Comparison of ENCODE assay signal across 15 cellular contexts in genomic region chr4:26331380-26331945, GRCh38. TPM values are rescaled to one million over a fixed set of nuclear protein-coding genes. Genes with fewer than 3 reads are reported as not detected.
DNase-seq lines count a peak whose midpoint lies in the region; ATAC-seq, FAIRE-seq and TF ChIP-seq lines count a peak whose summit lies in the region.
"Had no signal": no experiment of that assay in that cellular context is flagged by ENCODE, and none has a peak within 500 bp of the region (broad histone marks: within the 10 kb centered on the region; RNA-seq: fewer than 3 reads in every experiment).

No MANE protein-coding gene starts in this region.

- H2AK9ac ChIP-seq in IMR-90 (replicated peaks; ENCODE audit: low read depth, low read length, poor library complexity): no peak overlapping the region

- no peaks in the 10 kb centered on the region; the same call in 1 of the 2 replicates for H3K36me3 ChIP-seq in IMR-90 (ENCODE audit: control insufficient read depth, insufficient read depth, low read length)
- no peaks in the 10 kb centered on the region for H3K36me3 ChIP-seq in neural cell (ENCODE audit: insufficient read depth, low read length)
- H3K36me3 ChIP-seq in HAP-1 (replicated peaks): no peaks in the 10 kb centered on the region; the same call in 1 of the 2 replicates

- H4K91ac ChIP-seq in IMR-90 (ENCODE audit: insufficient read depth, low read depth, low read length): no peak overlapping the region

- H3K23ac ChIP-seq in IMR-90 (ENCODE audit: low read depth, low read length): no peak overlapping the region

- BruUV-seq in IMR-90 (replicated peaks; lab: Mats Ljungman, UMichigan): no TSS peak

- no CpG with 5 or more reads among the region's 7 CpGs for WGBS in IMR-90 (ENCODE audit: extremely low coverage in 2 of 2, insufficient read length in 1 of 2), 2 experiments

- no peak overlapping the region for H3K56ac ChIP-seq in IMR-90 (ENCODE audit: extremely low read depth, insufficient read depth, low read length)

- TF ChIP-seq EP300 in neural cell (conservative IDR thresholded peaks at IDR 0.05; ENCODE audit: poor library complexity, severe bottlenecking): no peak

- no peak overlapping the region for H2BK20ac ChIP-seq in IMR-90 (ENCODE audit: low read depth, low read length)

- peak overlapping the region; percentile 36; the same call in 1 of the 2 replicates for H2AK5ac ChIP-seq in IMR-90 (ENCODE audit: low read depth, low read length)

- POLR2A ChIA-PET in IMR-90 (lab: Charles Lee; ENCODE audit: unreplicated experiment): no interaction called here

- H3K9me3 ChIP-seq in IMR-90 (ENCODE audit: control insufficient read depth, insufficient read depth, low read length) (no peaks in the 10 kb centered on the region), neural cell (ENCODE audit: low read length) (no peaks in the 10 kb centered on the region), HAP-1 (no peaks in the 10 kb centered on the region)

- H2AFZ ChIP-seq in IMR-90 (replicated peaks; ENCODE audit: low read length, poor library complexity) (no peak overlapping the region), neural cell (ENCODE audit: low read depth, low read length) (no peak overlapping the region)

- no peak overlapping the region for H4K5ac ChIP-seq in IMR-90 (ENCODE audit: low read depth, low read length)

- peaks cover 12% of the 10 kb centered on the region for H3K9me1 ChIP-seq in IMR-90 (ENCODE audit: insufficient read depth, low read length)

- no peak overlapping the region for H4K8ac ChIP-seq in IMR-90 (ENCODE audit: low read depth in 2 of 2, low read length in 2 of 2)

- FAIRE-seq in frontal cortex (lab: Jason Lieb, UNC): no peak
- FAIRE-seq: bronchial epithelial cell, endometrium had no signal

- no peak overlapping the region for H2BK5ac ChIP-seq in IMR-90 (ENCODE audit: low read depth, low read length, poor library complexity, severe bottlenecking)

- H3K27me3 ChIP-seq in IMR-90 (ENCODE audit: control insufficient read depth, insufficient read depth, low read length): no peaks in the 10 kb centered on the region
- no peaks in the 10 kb centered on the region for H3K27me3 ChIP-seq in neural cell (ENCODE audit: insufficient read depth, low read depth, low read length)
- no peaks in the 10 kb centered on the region for H3K27me3 ChIP-seq in HAP-1 (ENCODE audit: low read depth)

- no peak for TF ChIP-seq CTCF in IMR-90 (conservative IDR thresholded peaks at IDR 0.05; ENCODE audit: low read depth, low read length)
- TF ChIP-seq CTCF in neural cell (IDR thresholded peaks at IDR 0.05; ENCODE audit: poor library complexity, severe bottlenecking): no peak

- no peaks in the 10 kb centered on the region for H3K9me2 ChIP-seq in neural cell (ENCODE audit: insufficient read depth, low read length)

- H3K27ac ChIP-seq in IMR-90 (ENCODE audit: insufficient read depth, low read length) (no peak overlapping the region), caudate nucleus (ENCODE audit: low read depth, low read length) (peak overlapping the region; percentile 58), neural cell (ENCODE audit: low read length) (no peak overlapping the region)

- H3K18ac ChIP-seq in IMR-90 (ENCODE audit: low read depth, low read length): no peak overlapping the region

- H3K14ac ChIP-seq in IMR-90 (replicated peaks; ENCODE audit: low read depth, low read length): no peak overlapping the region

- no peak overlapping the region for H3K4me3 ChIP-seq in IMR-90 (ENCODE audit: insufficient read depth, low read depth, low read length)
- peak overlapping the region; percentile 13 for H3K4me3 ChIP-seq in neural cell (ENCODE audit: low read length)
- no peak overlapping the region for H3K4me3 ChIP-seq in HAP-1

- H2BK120ac ChIP-seq in IMR-90 (ENCODE audit: low read depth, low read length): no peak overlapping the region

- no peak for TF ChIP-seq POLR2A in IMR-90 (IDR thresholded peaks at IDR 0.05; ENCODE audit: low read depth, low read length)

- peaks cover 11% of the 10 kb centered on the region for H3K4me1 ChIP-seq in IMR-90 (ENCODE audit: control insufficient read depth, insufficient read depth, low read length)
- H3K4me1 ChIP-seq in HAP-1: peaks cover 5% of the 10 kb centered on the region; the same call in 1 of the 2 replicates

- no peak overlapping the region for H3K4me2 ChIP-seq in IMR-90 (ENCODE audit: low read depth, low read length)
- no peak overlapping the region for H3K4me2 ChIP-seq in neural cell (ENCODE audit: low read length)

- dilution Hi-C loops in IMR-90 (cut with HindIII; ENCODE audit: low sequenced_read_pairs, unreplicated experiment): no loop called here

- DNase-seq in DMS53 treated with DMSO at 0.1 percent for 48 hours (lab: John Stamatoyannopoulos, UW; ENCODE audit: unreplicated experiment) (peak; percentile 68), IMR-90 (no peak), caudate nucleus (lab: John Stamatoyannopoulos, UW) (no peak), HAP-1 (ENCODE audit: low spot score in 2 of 2) (no peak), frontal cortex (ENCODE audit: low spot score in 2 of 2) (no peak), NCI-H1105 (lab: John Stamatoyannopoulos, UW) (no peak)
- DNase-seq: activated naive CD4-positive, alpha-beta T cell treated with Interleukin-2 at 50 U/mL for 16 hours; CD4-positive, CD25-positive, alpha-beta regulatory T cell; GDM1; SIG-M5; stimulated activated CD4-positive, alpha-beta T cell treated with anti-CD3 and anti-CD28 coated beads, Interleukin-4, amount 100 ng/mL, for 1 hour had no signal

- H3K4ac ChIP-seq in IMR-90 (ENCODE audit: low read depth, low read length): no peak overlapping the region

- peaks cover 92% of the 10 kb centered on the region for H4K20me1 ChIP-seq in IMR-90 (ENCODE audit: insufficient read depth, low read length)
- peaks cover 5% of the 10 kb centered on the region for H4K20me1 ChIP-seq in neural cell (ENCODE audit: insufficient read depth)

- CTCF ChIA-PET in IMR-90 (lab: Yijun Ruan, JAX): interaction anchor here (0.6 to 2.1 kb wide), 3 partner anchors 10 to 325 kb away, joined by 3 to 9 read pairs (median 6); no protein-coding TSS in a partner anchor

- ATAC-seq in IMR-90 (ENCODE audit: low read depth): no peak
- no peak for ATAC-seq in GM19351 (IDR thresholded peaks at IDR 0.05; ENCODE audit: unreplicated experiment)

- H3K79me1 ChIP-seq in IMR-90 (ENCODE audit: low read depth in 1 of 2, low read length in 2 of 2): peaks cover 15 to 85% of the 10 kb centered on the region in 2 experiments

- intact Hi-C loops in IMR-90 (cut with micrococcal nuclease): loop anchor here (2.0 kb wide), 1 partner anchor 389 kb away; no protein-coding TSS in a partner anchor

- in situ Hi-C loops in IMR-90 (cut with MboI; ENCODE audit: low sequenced_read_pairs): loop anchor here (25.0 kb wide), 2 partner anchors 531 to 681 kb away; partner anchors contain the start of gene STIM2
- in situ Hi-C loops in HAP-1 (cut with MboI; ENCODE audit: low sequenced_read_pairs): loop anchor here (10.0 kb wide), 1 partner anchor 73 kb away; no protein-coding TSS in a partner anchor

- no peaks in the 10 kb centered on the region for H3F3A ChIP-seq in neural cell (ENCODE audit: insufficient read depth, low read length, poor library complexity, severe bottlenecking)

- TF ChIP-seq RAD21 in IMR-90 (IDR thresholded peaks at IDR 0.05; ENCODE audit: low read length) (no peak), neural cell (conservative IDR thresholded peaks at IDR 0.05) (no peak)

- peaks cover 97% of the 10 kb centered on the region for H3K79me2 ChIP-seq in neural cell (replicated peaks; ENCODE audit: insufficient read depth, low read length)

- no peak overlapping the region for H2BK15ac ChIP-seq in IMR-90 (ENCODE audit: low read depth, low read length)

- H3K9ac ChIP-seq in IMR-90 (ENCODE audit: low read depth, low read length) (no peak overlapping the region), neural cell (ENCODE audit: low read length) (no peak overlapping the region)

TF ChIP-seq in IMR-90, 13 proteins besides CTCF, POLR2A, EP300 and RAD21:
- TF ChIP-seq NFE2L2 (IDR thresholded peaks at IDR 0.05; ENCODE audit: low read depth, low read length): no peak
- no peak for TF ChIP-seq CEBPB (IDR thresholded peaks at IDR 0.05; ENCODE audit: low read depth, low read length)
- no peak for TF ChIP-seq SMC3 (IDR thresholded peaks at IDR 0.05; ENCODE audit: low read depth, low read length)
- no peak for TF ChIP-seq CHD1 (IDR thresholded peaks at IDR 0.05; ENCODE audit: low read depth, low read length)
- no peak for TF ChIP-seq FOS (IDR thresholded peaks at IDR 0.05; ENCODE audit: low read depth, low read length)

TF ChIP-seq in neural cell, 6 proteins besides CTCF, POLR2A, EP300 and RAD21 (continues in another document):
- TF ChIP-seq POLR2AphosphoS5 (IDR thresholded peaks at IDR 0.05) (no peak), SMC3 (conservative IDR thresholded peaks at IDR 0.05; ENCODE audit: poor library complexity) (no peak), TAF1 (IDR thresholded peaks at IDR 0.05; ENCODE audit: low read depth) (no peak), EZH2 (IDR thresholded peaks at IDR 0.05; ENCODE audit: borderline replicate concordance, insufficient read depth, low read length, poor library complexity, severe bottlenecking) (no peak)

RNA-seq across cellular contexts. Expression of gene RBPJ, which starts 10.6 kb away (rescaled TPM):
- total RNA-seq in IMR-90 (2012; rRNA removed): 148 and 172 TPM in 2 replicates
- 49.3 and 50.3 TPM in 2 replicates for polyA plus RNA-seq in IMR-90 (2012; rRNA removed)
- polyA plus RNA-seq in IMR-90 (2012; cell fraction: cytosol; rRNA removed): 12.3 and 12.6 TPM in 2 replicates
- polyA plus RNA-seq in IMR-90 (2012; cell fraction: nucleus; rRNA removed; ENCODE audit: low replicate concordance): 34.5 and 215 TPM in 2 replicates
- polyA plus RNA-seq in neural cell: 89.8 and 98.8 TPM in 2 replicates
- 127 and 139 TPM in 2 replicates for polyA minus RNA-seq in neural cell
- total RNA-seq in frontal cortex: 77.0 TPM
